8 cellular contexts compared by ENCODE assay signal in genomic region chr9:129619787-129620668, GRCh38. TPM values are rescaled to one million over a fixed set of nuclear protein-coding genes. Genes with fewer than 3 reads are reported as not detected.
DNase-seq lines count a peak whose midpoint lies in the region; ATAC-seq and TF ChIP-seq lines count a peak whose summit lies in the region.

No MANE protein-coding gene starts in this region.

- DNase-seq in activated CD4-positive, alpha-beta T cell treated with anti-CD3 and anti-CD28 coated beads, Interleukin-2, amount 10 ng/mL, durations not matched to agents 24 days and 14 days, result peak; percentile 72
- no peak for DNase-seq in activated CD4-positive, alpha-beta T cell treated with anti-CD3 and anti-CD28 coated beads for 48 hours
- DNase-seq in ascending aorta (ENCODE audit: low spot score in 2 of 2) (no peak), iPS-NIHi7 (ENCODE audit: extremely low spot score) (peak; percentile 61), stomach (no peak), amniotic stem cell (lab: John Stamatoyannopoulos, UW) (no peak)

- H3K9me3 Mint-ChIP-seq in activated CD4-positive, alpha-beta T cell treated with anti-CD3 and anti-CD28 coated beads, Interleukin-2, amount 10 ng/mL, durations not matched to agents 24 days and 14 days, result peaks cover 3% of the 10 kb centered on the region

- H3K36me3 Mint-ChIP-seq in activated CD4-positive, alpha-beta T cell treated with anti-CD3 and anti-CD28 coated beads, Interleukin-2, amount 10 ng/mL, durations not matched to agents 24 days and 14 days (ENCODE audit: low read depth), result no peaks in the 10 kb centered on the region

- peaks cover 37% of the 10 kb centered on the region for H3K27me3 Mint-ChIP-seq in activated CD4-positive, alpha-beta T cell treated with anti-CD3 and anti-CD28 coated beads, Interleukin-2, amount 10 ng/mL, durations not matched to agents 24 days and 14 days

- peak overlapping the region; percentile 3 for H3K4me3 Mint-ChIP-seq in activated CD4-positive, alpha-beta T cell treated with anti-CD3 and anti-CD28 coated beads, Interleukin-2, amount 10 ng/mL, durations not matched to agents 24 days and 14 days

- ATAC-seq in HG02763 (IDR thresholded peaks at IDR 0.05; ENCODE audit: unreplicated experiment) (no peak), GM18498 (IDR thresholded peaks at IDR 0.05; ENCODE audit: unreplicated experiment) (no peak)

- TF ChIP-seq CTCF in ascending aorta (IDR thresholded peaks at IDR 0.05) (peak in 1 of 3 experiments; percentile 23), stomach (IDR thresholded peaks at IDR 0.05) (no peak)

- TF ChIP-seq EP300 in stomach (IDR thresholded peaks at IDR 0.05), result no peak

- WGBS in stomach, 5 donors, result 0 to 9% (median 1%) methylated on average over 4 to 82 of the region's 82 CpGs

- H3K4me3 ChIP-seq in ascending aorta (peak overlapping the region; percentile 74 to 95), stomach (peak overlapping the region; percentile 52 to 64 (median 58))

- H3K36me3 ChIP-seq in ascending aorta (no peaks in the 10 kb centered on the region), stomach (no peaks in the 10 kb centered on the region)

- intact Hi-C loops in activated CD4-positive, alpha-beta T cell treated with anti-CD3 and anti-CD28 coated beads, Interleukin-2, amount 10 ng/mL, durations not matched to agents 24 days and 14 days (cut with micrococcal nuclease), result loop anchor here (10.0 kb wide), 1 partner anchor 295 kb away; no protein-coding TSS in a partner anchor
- intact Hi-C loops in ascending aorta (cut with DNase I), result no loop called here
- intact Hi-C loops in stomach (cut with DNase I; ENCODE audit: low total_unique reads), result no loop called here

- no peak for TF ChIP-seq POLR2A in stomach (IDR thresholded peaks at IDR 0.05)

- H3K27ac Mint-ChIP-seq in activated CD4-positive, alpha-beta T cell treated with anti-CD3 and anti-CD28 coated beads, Interleukin-2, amount 10 ng/mL, durations not matched to agents 24 days and 14 days, result no peak overlapping the region

- peaks cover 7 to 12% of the 10 kb centered on the region in 2 donors for H3K4me1 ChIP-seq in ascending aorta
- peaks cover 15 to 30% (median 18%) of the 10 kb centered on the region in 4 donors for H3K4me1 ChIP-seq in stomach

- H3K27me3 ChIP-seq in ascending aorta, result no peaks in the 10 kb centered on the region
- H3K27me3 ChIP-seq in stomach, result peaks cover 0 to 20% (median 12%) of the 10 kb centered on the region in 3 donors

- peaks cover 10% of the 10 kb centered on the region for H3K4me1 Mint-ChIP-seq in activated CD4-positive, alpha-beta T cell treated with anti-CD3 and anti-CD28 coated beads, Interleukin-2, amount 10 ng/mL, durations not matched to agents 24 days and 14 days

- H3K27ac ChIP-seq in ascending aorta, result peak overlapping the region in 1 of 2 donors; percentile 67
- H3K27ac ChIP-seq in stomach, result peak overlapping the region in 3 of 5 donors; percentile 15 to 73 (median 44)

- H3K9me3 ChIP-seq in ascending aorta (no peaks in the 10 kb centered on the region), stomach (no peaks in the 10 kb centered on the region)

RNA-seq across cellular contexts. Expression of gene C9orf50, which starts 0.9 kb away (rescaled TPM):
- total RNA-seq in activated CD4-positive, alpha-beta T cell treated with anti-CD3 and anti-CD28 coated beads, Interleukin-2, amount 10 ng/mL, durations not matched to agents 24 days and 14 days, result not detected in 2 replicates
- total RNA-seq in ascending aorta (not detected), stomach (not detected)
- under 1 TPM in 1 of 3 donors, not detected in 2; 0.13 TPM for polyA plus RNA-seq in stomach

RNA-seq across cellular contexts. Expression of gene NTMT1, which starts 5.9 kb away (rescaled TPM):
- 72.0 and 72.4 TPM in 2 replicates for total RNA-seq in activated CD4-positive, alpha-beta T cell treated with anti-CD3 and anti-CD28 coated beads, Interleukin-2, amount 10 ng/mL, durations not matched to agents 24 days and 14 days
- 6.9 TPM for total RNA-seq in ascending aorta
- total RNA-seq in stomach, result 10 to 100 TPM in 4 of 5 donors, 1 to 10 TPM in 1; 1.7 to 29.8 (median 16.1) TPM
- polyA plus RNA-seq in stomach, result 10 to 100 TPM; 40.2 to 68.4 (median 45.8) TPM

RNA-seq across cellular contexts. Expression of gene ASB6, which starts 21.9 kb away (rescaled TPM):
- total RNA-seq in activated CD4-positive, alpha-beta T cell treated with anti-CD3 and anti-CD28 coated beads, Interleukin-2, amount 10 ng/mL, durations not matched to agents 24 days and 14 days, result 21.9 and 22.7 TPM in 2 replicates
- 29.7 TPM for total RNA-seq in ascending aorta
- total RNA-seq in stomach, result 10 to 100 TPM in 4 of 5 donors, 1 to 10 TPM in 1; 7.5 to 35.6 (median 18.1) TPM
- 10 to 100 TPM in 2 of 3 donors, 1 to 10 TPM in 1; 9.6 to 12.6 (median 10.3) TPM for polyA plus RNA-seq in stomach

RNA-seq across cellular contexts. Expression of gene PRRX2, which starts 45.4 kb away (rescaled TPM):
- total RNA-seq in activated CD4-positive, alpha-beta T cell treated with anti-CD3 and anti-CD28 coated beads, Interleukin-2, amount 10 ng/mL, durations not matched to agents 24 days and 14 days, result 3.4 and 3.8 TPM in 2 replicates
- total RNA-seq in ascending aorta (112 TPM), stomach (1 to 10 TPM in 2 of 5 donors, under 1 TPM in 1, not detected in 2; 0.87 to 2.6 (median 1.7) TPM)
- 1 to 10 TPM; 3.3 to 8.4 (median 6.7) TPM for polyA plus RNA-seq in stomach

Comparison
In these comparisons a context has a peak if more than half of its experiments do, and no peak if none do; other contexts are left out.
1. DNase-seq: peak in activated CD4-positive, alpha-beta T cell treated with anti-CD3 and anti-CD28 coated beads, Interleukin-2, amount 10 ng/mL, durations not matched to agents 24 days and 14 days (single experiment) and iPS-NIHi7 (single experiment); none in activated CD4-positive, alpha-beta T cell treated with anti-CD3 and anti-CD28 coated beads for 48 hours (single experiment), ascending aorta (0 of 2), stomach (single experiment) and amniotic stem cell (single experiment).